25 cellular contexts compared by ENCODE assay signal in the genomic region with DNA sequence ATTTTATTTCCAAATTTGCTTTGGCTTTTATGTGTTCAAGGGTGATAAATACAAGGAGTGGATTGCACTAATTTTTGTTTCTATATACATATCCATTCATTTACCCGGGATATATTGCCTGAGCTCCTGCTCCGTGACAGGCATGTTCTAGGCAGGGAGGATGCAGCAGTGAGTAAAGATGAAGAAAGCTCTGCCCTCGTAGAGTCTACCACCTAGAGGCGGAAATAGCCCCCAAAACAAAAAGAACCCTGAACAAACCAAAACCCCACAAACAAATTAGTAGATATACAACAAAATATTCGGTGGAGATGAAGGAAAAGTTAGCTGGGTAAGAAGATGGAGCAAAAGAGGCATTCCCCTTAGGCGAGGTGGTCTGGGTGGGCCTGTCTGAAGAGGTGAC.
"Had no signal": no experiment of that assay in that cellular context is flagged by ENCODE, and none has a peak within 500 bp of the region (broad histone marks: within the 10 kb centered on the region; RNA-seq: fewer than 3 reads in every experiment).

No MANE protein-coding gene starts in this region.

- H3K36me3 ChIP-seq: left lung, lower lobe of right lung, ovary, tibial nerve had no signal

- H3K27ac ChIP-seq: left lung, lower lobe of right lung, ovary, tibial nerve had no signal

- H3K4me3 ChIP-seq: left lung, lower lobe of right lung, mucosa of descending colon, ovary, smooth muscle cell, tibial nerve had no signal

- H3K4me3 Mint-ChIP-seq: activated CD4-positive, alpha-beta memory T cell treated with anti-CD3 and anti-CD28 coated beads, Interleukin-2, amount 10 ng/mL, durations not matched to agents 7 days and 5 days; activated CD4-positive, alpha-beta T cell treated with anti-CD3 and anti-CD28 coated beads, Interleukin-2, amount 10 ng/mL, durations not matched to agents 24 days and 14 days; activated naive CD8-positive, alpha-beta T cell treated with anti-CD3 and anti-CD28 coated beads, Interleukin-2, amount 50 U/mL, for 24 hours; activated T-cell treated with anti-CD3 and anti-CD28 coated beads, Interleukin-2, amount 50 U/mL, for 24 hours; central memory CD8-positive, alpha-beta T cell; dendritic cell treated with granulocyte-macrophage colony-stimulating factor and Interleukin-4, amounts not matched to agents 40 ng/mL and 50 ng/mL, for 4 days; endodermal cell; natural killer cell treated with Interleukin-12 subunit alpha and Interleukin-12 subunit beta and Interleukin-15 and Interleukin-18, amount 100 ng/mL, for 72 hours had no signal

- H3K27ac Mint-ChIP-seq: activated CD4-positive, alpha-beta memory T cell treated with anti-CD3 and anti-CD28 coated beads, Interleukin-2, amount 10 ng/mL, durations not matched to agents 7 days and 5 days; activated CD4-positive, alpha-beta T cell treated with anti-CD3 and anti-CD28 coated beads, Interleukin-2, amount 10 ng/mL, durations not matched to agents 24 days and 14 days; activated naive CD8-positive, alpha-beta T cell treated with anti-CD3 and anti-CD28 coated beads, Interleukin-2, amount 50 U/mL, for 24 hours; activated T-cell treated with anti-CD3 and anti-CD28 coated beads, Interleukin-2, amount 50 U/mL, for 24 hours; dendritic cell treated with granulocyte-macrophage colony-stimulating factor and Interleukin-4, amounts not matched to agents 40 ng/mL and 50 ng/mL, for 4 days; endodermal cell; natural killer cell treated with Interleukin-12 subunit alpha and Interleukin-12 subunit beta and Interleukin-15 and Interleukin-18, amount 100 ng/mL, for 72 hours; progenitor cell of endocrine pancreas had no signal

- H3K4me1 Mint-ChIP-seq: activated CD4-positive, alpha-beta memory T cell treated with anti-CD3 and anti-CD28 coated beads, Interleukin-2, amount 10 ng/mL, durations not matched to agents 7 days and 5 days; activated CD4-positive, alpha-beta T cell treated with anti-CD3 and anti-CD28 coated beads, Interleukin-2, amount 10 ng/mL, durations not matched to agents 24 days and 14 days; activated naive CD8-positive, alpha-beta T cell treated with anti-CD3 and anti-CD28 coated beads, Interleukin-2, amount 50 U/mL, for 24 hours; central memory CD8-positive, alpha-beta T cell had no signal

- H3K9me3 Mint-ChIP-seq: activated CD4-positive, alpha-beta memory T cell treated with anti-CD3 and anti-CD28 coated beads, Interleukin-2, amount 10 ng/mL, durations not matched to agents 7 days and 5 days; activated CD4-positive, alpha-beta T cell treated with anti-CD3 and anti-CD28 coated beads, Interleukin-2, amount 10 ng/mL, durations not matched to agents 24 days and 14 days; activated naive CD8-positive, alpha-beta T cell treated with anti-CD3 and anti-CD28 coated beads, Interleukin-2, amount 50 U/mL, for 24 hours; activated T-cell treated with anti-CD3 and anti-CD28 coated beads, Interleukin-2, amount 50 U/mL, for 24 hours; central memory CD8-positive, alpha-beta T cell; dendritic cell treated with granulocyte-macrophage colony-stimulating factor and Interleukin-4, amounts not matched to agents 40 ng/mL and 50 ng/mL, for 4 days; endodermal cell; natural killer cell treated with Interleukin-12 subunit alpha and Interleukin-12 subunit beta and Interleukin-15 and Interleukin-18, amount 100 ng/mL, for 72 hours had no signal

- DNase-seq: activated CD4-positive, alpha-beta memory T cell treated with anti-CD3 and anti-CD28 coated beads, Interleukin-2, amount 10 ng/mL, durations not matched to agents 7 days and 5 days; activated CD4-positive, alpha-beta T cell treated with anti-CD3 and anti-CD28 coated beads, Interleukin-2, amount 10 ng/mL, durations not matched to agents 24 days and 14 days; activated CD4-positive, CD25-positive, alpha-beta regulatory T cell treated with anti-CD3 and anti-CD28 coated beads, Interleukin-2, amount 50 U/mL, for 72 hours; activated CD8-positive, alpha-beta memory T cell treated with anti-CD3 and anti-CD28 coated beads, Interleukin-2, amount 50 U/mL, for 48 hours; activated gamma-delta T cell; activated naive CD4-positive, alpha-beta T cell treated with anti-CD3 and anti-CD28 coated beads, Interleukin-2, amount 50 U/mL, for 16 hours; activated naive CD8-positive, alpha-beta T cell treated with anti-CD3 and anti-CD28 coated beads, Interleukin-2, amount 50 U/mL, for 24 hours; amygdala; left lung; lower lobe of right lung; mesendoderm; mucosa of descending colon; stimulated activated CD4-positive, alpha-beta T cell treated with anti-CD3 and anti-CD28 coated beads, Interleukin-15, amount 100 ng/mL, for 24 hours; stimulated activated CD4-positive, alpha-beta T cell treated with anti-CD3 and anti-CD28 coated beads, Interleukin-2, amount 100 ng/mL, for 24 hours; stimulated activated naive CD4-positive, alpha-beta T cell treated with Interleukin-2 at 50 U/mL for 16 hours; T-helper 9 cell had no signal

- H3K9me3 ChIP-seq: left lung, lower lobe of right lung, mucosa of descending colon, ovary, tibial nerve had no signal

- H3K36me3 Mint-ChIP-seq: natural killer cell treated with Interleukin-12 subunit alpha and Interleukin-12 subunit beta and Interleukin-15 and Interleukin-18, amount 100 ng/mL, for 72 hours had no signal

- H3K27me3 ChIP-seq: left lung, ovary, tibial nerve had no signal

- H3K27me3 Mint-ChIP-seq: activated naive CD8-positive, alpha-beta T cell treated with anti-CD3 and anti-CD28 coated beads, Interleukin-2, amount 50 U/mL, for 24 hours; activated T-cell treated with anti-CD3 and anti-CD28 coated beads, Interleukin-2, amount 50 U/mL, for 24 hours had no signal
